Comparison of ENCODE assay signal across 15 cellular contexts in the genomic region with DNA sequence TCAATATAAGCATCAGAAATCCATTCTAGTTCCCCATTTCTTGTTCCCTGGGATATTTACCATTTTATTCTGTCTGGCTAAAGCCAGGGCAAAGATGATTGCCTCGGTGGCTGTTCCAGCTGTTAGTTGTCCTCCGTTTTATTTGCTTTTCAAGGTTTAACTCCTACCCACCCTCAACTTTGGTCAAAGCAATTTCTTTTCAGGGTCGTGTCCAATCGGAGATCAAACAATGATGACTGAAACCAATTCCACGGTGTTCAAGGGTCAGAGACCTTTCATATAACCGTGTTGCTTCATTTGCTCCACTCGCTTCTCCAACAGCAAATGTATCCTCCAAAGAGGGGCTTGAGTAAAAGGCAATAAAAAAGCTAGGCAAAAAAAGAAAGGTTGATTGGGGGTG.
DNase-seq lines count a peak whose midpoint lies in the region; ATAC-seq and TF ChIP-seq lines count a peak whose summit lies in the region.
"Had no signal": no experiment of that assay in that cellular context is flagged by ENCODE, and none has a peak within 500 bp of the region (broad histone marks: within the 10 kb centered on the region; RNA-seq: fewer than 3 reads in every experiment).

No MANE protein-coding gene starts in this region.

- no peak overlapping the region for H3K27ac ChIP-seq in HUES64 (ENCODE audit: low read depth, low read length)
- no peak overlapping the region for H3K27ac ChIP-seq in brain microvascular endothelial cell
- peak overlapping the region; percentile 19 to 31 for H3K27ac ChIP-seq in liver (ENCODE audit: low read depth in 1 of 2, low read length in 2 of 2)

- TF ChIP-seq CTCF in brain microvascular endothelial cell (IDR thresholded peaks at IDR 0.05; ENCODE audit: low read depth, low read length, missing control alignments), result no peak
- TF ChIP-seq CTCF in liver (IDR thresholded peaks at IDR 0.05; ENCODE audit: low read depth, low read length, missing input control), result no peak

- TF ChIP-seq RAD21 in liver (IDR thresholded peaks at IDR 0.05), result peak in 1 of 2 donors; percentile 24

- no peaks in the 10 kb centered on the region for H3K27me3 Mint-ChIP-seq in stimulated activated memory B cell treated with anti-CD40 and anti-IgM and Interleukin-4, amounts not matched to agents 10 μg/mL and 1 μg/mL and 100 μg/mL, for 72 hours

- 53% methylated on average over 6 of the region's 7 CpGs for WGBS in HUES64
- WGBS in liver, result 26% methylated on average over 7 of the region's 7 CpGs

- peak overlapping the region; percentile 41 for H3K4me3 Mint-ChIP-seq in stimulated activated memory B cell treated with anti-CD40 and anti-IgM and Interleukin-4, amounts not matched to agents 10 μg/mL and 1 μg/mL and 100 μg/mL, for 72 hours
- H3K4me3 Mint-ChIP-seq: activated naive CD4-positive, alpha-beta T cell treated with anti-CD3 and anti-CD28 coated beads for 36 hours had no signal

- H3K4me3 ChIP-seq in HUES64 (ENCODE audit: low read length) (peak overlapping the region; percentile 31; the same call in 1 of the 2 replicates), brain microvascular endothelial cell (ENCODE audit: low read depth, low read length) (peak overlapping the region; percentile 32), liver (ENCODE audit: low read depth in 1 of 3, low read length in 3 of 3) (peak overlapping the region in 2 of 3 donors; percentile 61 to 67)

- DNase-seq in brain microvascular endothelial cell (no peak), RKO (ENCODE audit: low spot score) (no peak), NCI-H2107 (lab: John Stamatoyannopoulos, UW) (no peak), NCI-H2081 (lab: John Stamatoyannopoulos, UW) (no peak), NCI-H526 treated with DMSO at 0.1 percent for 48 hours (lab: John Stamatoyannopoulos, UW) (no peak)
- DNase-seq: activated naive CD4-positive, alpha-beta T cell treated with anti-CD3 and anti-CD28 coated beads for 36 hours; Kasumi-1; midbrain; NCI-H1930; stimulated activated CD4-positive, alpha-beta T cell treated with anti-CD3 and anti-CD28 coated beads, Interleukin-4, amount 100 ng/mL, for 4 hours; stimulated activated naive CD4-positive, alpha-beta T cell had no signal

- H3K36me3 Mint-ChIP-seq in stimulated activated memory B cell treated with anti-CD40 and anti-IgM and Interleukin-4, amounts not matched to agents 10 μg/mL and 1 μg/mL and 100 μg/mL, for 72 hours, result peaks cover 5% of the 10 kb centered on the region
- H3K36me3 Mint-ChIP-seq: CD14-positive monocyte had no signal

- H3K4me1 Mint-ChIP-seq in stimulated activated memory B cell treated with anti-CD40 and anti-IgM and Interleukin-4, amounts not matched to agents 10 μg/mL and 1 μg/mL and 100 μg/mL, for 72 hours, result peaks cover 6% of the 10 kb centered on the region

- H3K9me3 ChIP-seq in HUES64 (ENCODE audit: insufficient read depth, low read depth, low read length) (no peaks in the 10 kb centered on the region), liver (ENCODE audit: control insufficient read depth in 4 of 4, low read length in 3 of 4) (no peaks in the 10 kb centered on the region)

- in situ Hi-C loops in brain microvascular endothelial cell (cut with HindIII; ENCODE audit: low pct_ligation_motif_present, low sequenced_read_pairs), result no loop called here

- H3K27me3 ChIP-seq in HUES64 (ENCODE audit: insufficient read depth, low read length) (no peaks in the 10 kb centered on the region), brain microvascular endothelial cell (replicated peaks) (no peaks in the 10 kb centered on the region), liver (ENCODE audit: control insufficient read depth in 4 of 4, insufficient read depth in 4 of 4, low read length in 3 of 4) (no peaks in the 10 kb centered on the region)

- H3K27ac Mint-ChIP-seq in stimulated activated memory B cell treated with anti-CD40 and anti-IgM and Interleukin-4, amounts not matched to agents 10 μg/mL and 1 μg/mL and 100 μg/mL, for 72 hours, result no peak overlapping the region
- H3K27ac Mint-ChIP-seq: activated naive CD4-positive, alpha-beta T cell treated with anti-CD3 and anti-CD28 coated beads for 36 hours; CD14-positive monocyte had no signal

- H3K9ac ChIP-seq in HUES64 (ENCODE audit: low read depth, low read length) (no peak overlapping the region), liver (ENCODE audit: low read depth in 1 of 2, low read length in 2 of 2) (peak overlapping the region; percentile 24 to 76)

- H3K4me1 ChIP-seq in HUES64 (ENCODE audit: insufficient read depth, low read length) (peaks cover 5% of the 10 kb centered on the region; the same call in 1 of the 2 replicates), liver (ENCODE audit: control insufficient read depth in 4 of 4, insufficient read depth in 4 of 4, low read length in 3 of 4) (peaks cover 0 to 12% (median 4%) of the 10 kb centered on the region in 4 donors)

- ATAC-seq in stimulated activated memory B cell treated with anti-CD40 and anti-IgM and Interleukin-4, amounts not matched to agents 10 μg/mL and 1 μg/mL and 100 μg/mL, for 72 hours, result no peak

- no peaks in the 10 kb centered on the region for H3K9me3 Mint-ChIP-seq in stimulated activated memory B cell treated with anti-CD40 and anti-IgM and Interleukin-4, amounts not matched to agents 10 μg/mL and 1 μg/mL and 100 μg/mL, for 72 hours
- H3K9me3 Mint-ChIP-seq: activated naive CD4-positive, alpha-beta T cell treated with anti-CD3 and anti-CD28 coated beads for 36 hours had no signal

- H3K36me3 ChIP-seq in HUES64 (ENCODE audit: insufficient read depth, low read length), result no peaks in the 10 kb centered on the region
- H3K36me3 ChIP-seq in brain microvascular endothelial cell (replicated peaks), result no peaks in the 10 kb centered on the region
- no peaks in the 10 kb centered on the region for H3K36me3 ChIP-seq in liver (ENCODE audit: control insufficient read depth in 4 of 4, insufficient read depth in 3 of 4, low read depth in 1 of 4, low read length in 3 of 4)

TF ChIP-seq in liver, 16 proteins besides CTCF, POLR2A, EP300 and RAD21:
- TF ChIP-seq RXRA (IDR thresholded peaks at IDR 0.05) (peak; percentile 50 to 71), YY1 (IDR thresholded peaks at IDR 0.05) (peak; percentile 51), HNF4G (IDR thresholded peaks at IDR 0.05) (no peak), TAF1 (conservative IDR thresholded peaks at IDR 0.05) (no peak), FOXA2 (IDR thresholded peaks at IDR 0.05) (no peak), SP1 (IDR thresholded peaks at IDR 0.05) (peak; percentile 22), GABPA (IDR thresholded peaks at IDR 0.05 in 1 of 2, conservative IDR thresholded peaks at IDR 0.05 in 1 of 2) (no peak), JUND (IDR thresholded peaks at IDR 0.05) (peak in 1 of 2 donors; percentile 23), HNF4A (conservative IDR thresholded peaks at IDR 0.05) (peak; percentile 54 to 69), FOXA1 (IDR thresholded peaks at IDR 0.05) (no peak), NR2F2 (IDR thresholded peaks at IDR 0.05) (no peak)
- TF ChIP-seq, protein P1, sequence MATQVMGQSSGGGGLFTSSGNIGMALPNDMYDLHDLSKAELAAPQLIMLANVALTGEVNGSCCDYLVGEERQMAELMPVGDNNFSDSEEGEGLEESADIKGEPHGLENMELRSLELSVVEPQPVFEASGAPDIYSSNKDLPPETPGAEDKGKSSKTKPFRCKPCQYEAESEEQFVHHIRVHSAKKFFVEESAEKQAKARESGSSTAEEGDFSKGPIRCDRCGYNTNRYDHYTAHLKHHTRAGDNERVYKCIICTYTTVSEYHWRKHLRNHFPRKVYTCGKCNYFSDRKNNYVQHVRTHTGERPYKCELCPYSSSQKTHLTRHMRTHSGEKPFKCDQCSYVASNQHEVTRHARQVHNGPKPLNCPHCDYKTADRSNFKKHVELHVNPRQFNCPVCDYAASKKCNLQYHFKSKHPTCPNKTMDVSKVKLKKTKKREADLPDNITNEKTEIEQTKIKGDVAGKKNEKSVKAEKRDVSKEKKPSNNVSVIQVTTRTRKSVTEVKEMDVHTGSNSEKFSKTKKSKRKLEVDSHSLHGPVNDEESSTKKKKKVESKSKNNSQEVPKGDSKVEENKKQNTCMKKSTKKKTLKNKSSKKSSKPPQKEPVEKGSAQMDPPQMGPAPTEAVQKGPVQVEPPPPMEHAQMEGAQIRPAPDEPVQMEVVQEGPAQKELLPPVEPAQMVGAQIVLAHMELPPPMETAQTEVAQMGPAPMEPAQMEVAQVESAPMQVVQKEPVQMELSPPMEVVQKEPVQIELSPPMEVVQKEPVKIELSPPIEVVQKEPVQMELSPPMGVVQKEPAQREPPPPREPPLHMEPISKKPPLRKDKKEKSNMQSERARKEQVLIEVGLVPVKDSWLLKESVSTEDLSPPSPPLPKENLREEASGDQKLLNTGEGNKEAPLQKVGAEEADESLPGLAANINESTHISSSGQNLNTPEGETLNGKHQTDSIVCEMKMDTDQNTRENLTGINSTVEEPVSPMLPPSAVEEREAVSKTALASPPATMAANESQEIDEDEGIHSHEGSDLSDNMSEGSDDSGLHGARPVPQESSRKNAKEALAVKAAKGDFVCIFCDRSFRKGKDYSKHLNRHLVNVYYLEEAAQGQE (IDR thresholded peaks at IDR 0.05), result no peak
- TF ChIP-seq, protein P2, sequence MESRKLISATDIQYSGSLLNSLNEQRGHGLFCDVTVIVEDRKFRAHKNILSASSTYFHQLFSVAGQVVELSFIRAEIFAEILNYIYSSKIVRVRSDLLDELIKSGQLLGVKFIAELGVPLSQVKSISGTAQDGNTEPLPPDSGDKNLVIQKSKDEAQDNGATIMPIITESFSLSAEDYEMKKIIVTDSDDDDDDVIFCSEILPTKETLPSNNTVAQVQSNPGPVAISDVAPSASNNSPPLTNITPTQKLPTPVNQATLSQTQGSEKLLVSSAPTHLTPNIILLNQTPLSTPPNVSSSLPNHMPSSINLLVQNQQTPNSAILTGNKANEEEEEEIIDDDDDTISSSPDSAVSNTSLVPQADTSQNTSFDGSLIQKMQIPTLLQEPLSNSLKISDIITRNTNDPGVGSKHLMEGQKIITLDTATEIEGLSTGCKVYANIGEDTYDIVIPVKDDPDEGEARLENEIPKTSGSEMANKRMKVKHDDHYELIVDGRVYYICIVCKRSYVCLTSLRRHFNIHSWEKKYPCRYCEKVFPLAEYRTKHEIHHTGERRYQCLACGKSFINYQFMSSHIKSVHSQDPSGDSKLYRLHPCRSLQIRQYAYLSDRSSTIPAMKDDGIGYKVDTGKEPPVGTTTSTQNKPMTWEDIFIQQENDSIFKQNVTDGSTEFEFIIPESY (IDR thresholded peaks at IDR 0.05), result no peak
- TF ChIP-seq, protein P3, sequence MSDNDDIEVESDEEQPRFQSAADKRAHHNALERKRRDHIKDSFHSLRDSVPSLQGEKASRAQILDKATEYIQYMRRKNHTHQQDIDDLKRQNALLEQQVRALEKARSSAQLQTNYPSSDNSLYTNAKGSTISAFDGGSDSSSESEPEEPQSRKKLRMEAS (IDR thresholded peaks at IDR 0.05), result no peak
- TF ChIP-seq, protein P4, sequence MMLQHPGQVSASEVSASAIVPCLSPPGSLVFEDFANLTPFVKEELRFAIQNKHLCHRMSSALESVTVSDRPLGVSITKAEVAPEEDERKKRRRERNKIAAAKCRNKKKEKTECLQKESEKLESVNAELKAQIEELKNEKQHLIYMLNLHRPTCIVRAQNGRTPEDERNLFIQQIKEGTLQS (IDR thresholded peaks at IDR 0.05), result no peak

Comparison
In these comparisons a context has a peak if more than half of its experiments do, and no peak if none do; other contexts are left out.
1. H3K27ac ChIP-seq: peak in liver (2 of 2); none in HUES64 (single experiment) and brain microvascular endothelial cell (single experiment).
2. Peak in every context shown above with its lines, with median percentiles within 50 percentile points of each other: H3K4me3 ChIP-seq.